2 cellular contexts compared by ENCODE assay signal in genomic region chr6:49462599-49462926, GRCh38.
TF ChIP-seq lines count a peak whose summit lies in the region.

No MANE protein-coding gene starts in this region.

TF ChIP-seq in HCT116, 20 proteins besides CTCF, POLR2A, EP300 and RAD21:
- TF ChIP-seq JUND (IDR thresholded peaks at IDR 0.05) = no peak
- no peak for TF ChIP-seq SRF (IDR thresholded peaks at IDR 0.05; ENCODE audit: low read depth)

TF ChIP-seq in endothelial cell of umbilical vein, 7 proteins besides CTCF, POLR2A, EP300 and RAD21:
- no peak for TF ChIP-seq EZH2 (IDR thresholded peaks at IDR 0.05; ENCODE audit: borderline replicate concordance, low read depth, low read length, severe bottlenecking)
